Comparison of ENCODE assay signal across 20 cellular contexts in the genomic region with DNA sequence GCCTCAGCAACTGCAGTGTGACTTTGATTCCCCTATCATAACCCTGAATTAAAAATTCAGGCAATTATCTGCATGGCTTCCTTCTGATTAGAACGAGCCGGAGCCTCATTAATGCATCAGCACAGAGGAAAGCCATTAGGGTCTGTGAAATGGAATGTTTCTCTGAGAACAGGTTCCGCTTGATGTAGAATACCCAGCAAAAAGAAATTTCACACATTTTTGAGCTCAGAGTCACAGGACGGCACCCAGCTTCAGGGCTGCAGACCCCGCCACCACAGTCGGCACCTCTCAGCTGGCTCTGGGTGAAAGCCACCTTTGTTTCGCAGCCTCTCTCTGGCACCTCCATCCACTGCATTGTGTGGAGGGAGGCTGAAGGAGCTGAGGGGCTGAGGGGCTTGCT. TPM values are rescaled to one million over a fixed set of nuclear protein-coding genes. Genes with fewer than 3 reads are reported as not detected.
"Had no signal": no experiment of that assay in that cellular context is flagged by ENCODE, and none has a peak within 500 bp of the region (broad histone marks: within the 10 kb centered on the region; RNA-seq: fewer than 3 reads in every experiment).

No MANE protein-coding gene starts in this region.

- H3K27ac ChIP-seq: cardiac muscle cell, hepatocyte, neural progenitor cell, pancreas, sigmoid colon, spleen, tibial artery had no signal

- H3K4me3 ChIP-seq: cardiac muscle cell, hepatocyte, mucosa of descending colon, neural progenitor cell, pancreas, sigmoid colon, spleen, tibial artery had no signal

- H3K4me3 Mint-ChIP-seq: activated CD4-positive, alpha-beta T cell treated with anti-CD3 and anti-CD28 coated beads for 36 hours; activated naive CD8-positive, alpha-beta T cell; effector memory CD8-positive, alpha-beta T cell; naive B cell; neural progenitor cell; T-cell; WTC11 had no signal

- H3K36me3 ChIP-seq: cardiac muscle cell, neural progenitor cell, pancreas, sigmoid colon, spleen, tibial artery had no signal

- DNase-seq: activated CD4-positive, alpha-beta T cell treated with anti-CD3 and anti-CD28 coated beads for 36 hours; activated CD4-positive, alpha-beta T cell treated with anti-CD3 and anti-CD28 coated beads, Interleukin-2, amount 50 U/mL, for 48 hours; effector memory CD8-positive, alpha-beta T cell; foreskin fibroblast; left ventricle myocardium superior; mucosa of descending colon; naive B cell; pancreas; sigmoid colon; spleen; stimulated activated naive B cell treated with anti-CD40 and anti-IgM and Interleukin-4, amounts not matched to agents 10 μg/mL and 1 μg/mL and 100 μg/mL, for 72 hours; T-cell; tibial artery had no signal

- H3K4me1 ChIP-seq: neural progenitor cell, sigmoid colon, spleen, tibial artery had no signal

- H3K27me3 ChIP-seq: hepatocyte, neural progenitor cell, pancreas had no signal

- H3K4me1 Mint-ChIP-seq: activated CD4-positive, alpha-beta T cell treated with anti-CD3 and anti-CD28 coated beads for 36 hours; T-cell; WTC11 had no signal

- H2AFZ ChIP-seq: hepatocyte, neural progenitor cell had no signal

- H3K36me3 Mint-ChIP-seq: activated naive CD8-positive, alpha-beta T cell; naive B cell; neural progenitor cell; stimulated activated naive B cell treated with anti-CD40 and anti-IgM and Interleukin-4, amounts not matched to agents 10 μg/mL and 1 μg/mL and 100 μg/mL, for 72 hours; T-cell; WTC11 had no signal

- H3K79me2 ChIP-seq: hepatocyte had no signal

- H3K9me3 Mint-ChIP-seq: effector memory CD8-positive, alpha-beta T cell; naive B cell; neural progenitor cell; stimulated activated naive B cell treated with anti-CD40 and anti-IgM and Interleukin-4, amounts not matched to agents 10 μg/mL and 1 μg/mL and 100 μg/mL, for 72 hours; T-cell; WTC11 had no signal

- H3K27ac Mint-ChIP-seq: activated CD4-positive, alpha-beta T cell treated with anti-CD3 and anti-CD28 coated beads for 36 hours; activated naive CD8-positive, alpha-beta T cell; effector memory CD8-positive, alpha-beta T cell; naive B cell; neural progenitor cell; T-cell; WTC11 had no signal

- H3K9ac ChIP-seq: neural progenitor cell had no signal

- H3K4me2 ChIP-seq: hepatocyte, neural progenitor cell had no signal

- H3K9me3 ChIP-seq: mucosa of descending colon, pancreas, sigmoid colon, spleen, tibial artery had no signal

RNA-seq across cellular contexts. Expression of gene HNF1B, which starts 45.3 kb away (rescaled TPM):
- total RNA-seq: activated CD4-positive, alpha-beta T cell treated with anti-CD3 and anti-CD28 coated beads for 36 hours; cardiac muscle cell; dermis microvascular lymphatic vessel endothelial cell; left ventricle myocardium superior; pulmonary artery endothelial cell; spleen had no signal
- polyA plus RNA-seq: cardiac muscle cell had no signal
